In genomic region chr1:220775238-220775853, GRCh38 we compare ENCODE assay signal across 8 cellular contexts. TPM values are rescaled to one million over a fixed set of nuclear protein-coding genes. Genes with fewer than 3 reads are reported as not detected.
DNase-seq lines count a peak whose midpoint lies in the region; ATAC-seq and FAIRE-seq lines count a peak whose summit lies in the region.

No MANE protein-coding gene starts in this region.

- peaks cover 32% of the 10 kb centered on the region for H3K27me3 Mint-ChIP-seq in activated naive CD8-positive, alpha-beta T cell treated with anti-CD3 and anti-CD28 coated beads for 36 hours

- no peaks in the 10 kb centered on the region for H3K9me3 Mint-ChIP-seq in activated naive CD8-positive, alpha-beta T cell treated with anti-CD3 and anti-CD28 coated beads for 36 hours

- ATAC-seq in HG03354 (IDR thresholded peaks at IDR 0.05; ENCODE audit: poor library complexity, severe bottlenecking, unreplicated experiment): no peak

- DNase-seq in activated CD8-positive, alpha-beta memory T cell treated with anti-CD3 and anti-CD28 coated beads for 24 hours: peak; percentile 66
- no peak for DNase-seq in activated CD8-positive, alpha-beta memory T cell treated with anti-CD3 and anti-CD28 coated beads, Interleukin-2, amount 50 U/mL, for 4 hours
- peak; percentile 47 for DNase-seq in NCI-H69 (lab: John Stamatoyannopoulos, UW)
- peak; percentile 18 for DNase-seq in activated naive CD8-positive, alpha-beta T cell treated with anti-CD3 and anti-CD28 coated beads for 36 hours
- peak; percentile 64 for DNase-seq in iPS-NIHi7 (ENCODE audit: extremely low spot score)
- DNase-seq in stimulated activated CD8-positive, alpha-beta memory T cell treated with anti-CD3 and anti-CD28 coated beads, Interleukin-4, amount 100 ng/mL, for 24 hours (ENCODE audit: low read depth): peak; percentile 9
- DNase-seq in RCC 7860 (ENCODE audit: low spot score): no peak

- H3K36me3 Mint-ChIP-seq in activated naive CD8-positive, alpha-beta T cell treated with anti-CD3 and anti-CD28 coated beads for 36 hours: no peaks in the 10 kb centered on the region

- no peak overlapping the region for H3K27ac Mint-ChIP-seq in activated naive CD8-positive, alpha-beta T cell treated with anti-CD3 and anti-CD28 coated beads for 36 hours

- FAIRE-seq in RCC 7860 (lab: Jason Lieb, UNC): no peak

- H3K4me1 Mint-ChIP-seq in activated naive CD8-positive, alpha-beta T cell treated with anti-CD3 and anti-CD28 coated beads for 36 hours: peaks cover 2% of the 10 kb centered on the region

- H3K4me3 Mint-ChIP-seq in activated naive CD8-positive, alpha-beta T cell treated with anti-CD3 and anti-CD28 coated beads for 36 hours: no peak overlapping the region

RNA-seq across cellular contexts. Expression of gene MTARC1, which starts 11.4 kb away (rescaled TPM):
- under 1 TPM in 1 of 2 experiments, not detected in 1; 0.33 TPM for total RNA-seq in activated naive CD8-positive, alpha-beta T cell treated with anti-CD3 and anti-CD28 coated beads for 36 hours

RNA-seq across cellular contexts. Expression of gene MTARC2, which starts 27.2 kb away (rescaled TPM):
- not detected for total RNA-seq in activated naive CD8-positive, alpha-beta T cell treated with anti-CD3 and anti-CD28 coated beads for 36 hours

Comparison
In these comparisons a context has a peak if more than half of its experiments do, and no peak if none do; other contexts are left out.
1. DNase-seq: peak in activated CD8-positive, alpha-beta memory T cell treated with anti-CD3 and anti-CD28 coated beads for 24 hours (single experiment), NCI-H69 (single experiment), activated naive CD8-positive, alpha-beta T cell treated with anti-CD3 and anti-CD28 coated beads for 36 hours (single experiment), iPS-NIHi7 (single experiment) and stimulated activated CD8-positive, alpha-beta memory T cell treated with anti-CD3 and anti-CD28 coated beads, Interleukin-4, amount 100 ng/mL, for 24 hours (single experiment); none in activated CD8-positive, alpha-beta memory T cell treated with anti-CD3 and anti-CD28 coated beads, Interleukin-2, amount 50 U/mL, for 4 hours (single experiment) and RCC 7860 (single experiment).